8 cellular contexts compared by ENCODE assay signal in the genomic region with DNA sequence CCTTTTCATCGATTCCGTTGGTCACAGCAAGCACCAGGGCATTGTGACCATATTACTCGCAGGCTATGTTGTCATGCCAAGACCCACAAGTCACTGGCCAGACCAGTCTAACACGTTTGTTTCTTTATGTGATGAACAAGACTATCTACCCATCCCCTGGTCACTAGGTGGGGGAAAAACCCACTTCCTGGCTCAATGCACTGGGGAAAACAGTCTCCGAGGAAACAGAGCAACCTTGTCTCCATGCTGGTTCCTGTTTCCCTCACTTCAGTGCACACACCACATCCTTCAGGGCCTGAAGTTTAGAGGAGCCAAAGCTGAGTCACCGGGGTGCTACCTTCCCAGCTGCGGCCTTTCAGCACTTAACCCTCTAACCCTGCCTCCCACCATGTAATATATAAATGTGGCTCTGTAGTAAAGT. TPM values are rescaled to one million over a fixed set of nuclear protein-coding genes. Genes with fewer than 3 reads are reported as not detected.
DNase-seq lines count a peak whose midpoint lies in the region; ATAC-seq and TF ChIP-seq lines count a peak whose summit lies in the region.

No MANE protein-coding gene starts in this region.

- no peak overlapping the region for H3K27ac ChIP-seq in body of pancreas

- TF ChIP-seq CTCF in body of pancreas (IDR thresholded peaks at IDR 0.05) = no peak

- 52 to 56% methylated on average over 7 of the region's 7 CpGs for WGBS in body of pancreas, 2 donors

- no peaks in the 10 kb centered on the region for H3K4me1 ChIP-seq in body of pancreas

- no peak overlapping the region for H3K4me3 ChIP-seq in body of pancreas

- no peaks in the 10 kb centered on the region for H3K9me3 ChIP-seq in body of pancreas

- no peaks in the 10 kb centered on the region for H3K27me3 ChIP-seq in body of pancreas

- intact Hi-C loops in body of pancreas (cut with DNase I) = no loop called here

- no peaks in the 10 kb centered on the region for H3K36me3 ChIP-seq in body of pancreas (replicated peaks in 1 of 2; ENCODE audit: insufficient read depth in 1 of 2, low read depth in 2 of 2)

- peak; percentile 52 for DNase-seq in NCI-H748 treated with DMSO at 0.1 percent for 48 hours (lab: John Stamatoyannopoulos, UW)
- DNase-seq in iris pigment epithelial cell (ENCODE audit: low read depth) = peak; percentile 61
- no peak for DNase-seq in left lobe of liver (ENCODE audit: low spot score)
- no peak for DNase-seq in body of pancreas
- DNase-seq in central memory CD4-positive, alpha-beta T cell = no peak
- DNase-seq in cerebellar nuclear complex (lab: John Stamatoyannopoulos, UW) = no peak

- ATAC-seq in GM18861 (IDR thresholded peaks at IDR 0.05; ENCODE audit: unreplicated experiment) (peak; percentile 97), HG02840 (IDR thresholded peaks at IDR 0.05; ENCODE audit: low FRiP score, unreplicated experiment) (peak; percentile 98), left lobe of liver (no peak), body of pancreas (no peak)

- TF ChIP-seq POLR2A in body of pancreas (IDR thresholded peaks at IDR 0.05) = no peak

RNA-seq across cellular contexts. Expression of gene ERICH3, which starts 20.9 kb away (rescaled TPM):
- total RNA-seq in left lobe of liver (0.15 TPM), body of pancreas (under 1 TPM in 1 of 2 donors, not detected in 1; under 0.01 TPM)

Comparison
In these comparisons a context has a peak if more than half of its experiments do, and no peak if none do; other contexts are left out.
1. ATAC-seq: peak in GM18861 (single experiment) and HG02840 (single experiment); none in left lobe of liver (single experiment) and body of pancreas (single experiment).
2. DNase-seq: peak in NCI-H748 treated with DMSO at 0.1 percent for 48 hours (single experiment) and iris pigment epithelial cell (single experiment); none in left lobe of liver (single experiment), body of pancreas (0 of 4), central memory CD4-positive, alpha-beta T cell (single experiment) and cerebellar nuclear complex (0 of 2).